In genomic region chr10:98446121-98446655, GRCh38 we compare ENCODE assay signal across 8 cellular contexts. TPM values are rescaled to one million over a fixed set of nuclear protein-coding genes. Genes with fewer than 3 reads are reported as not detected.
DNase-seq lines count a peak whose midpoint lies in the region; ATAC-seq, FAIRE-seq and TF ChIP-seq lines count a peak whose summit lies in the region.

No MANE protein-coding gene starts in this region.

- H3K27me3 Mint-ChIP-seq in CD14-positive monocyte (ENCODE audit: low read depth in 3 of 3), result peaks cover 1 to 12% (median 2%) of the 10 kb centered on the region in 3 donors

- H3K4me1 ChIP-seq in effector memory CD4-positive, alpha-beta T cell (ENCODE audit: control insufficient read depth, insufficient read depth, low read length, poor library complexity, severe bottlenecking), result peaks cover 5% of the 10 kb centered on the region
- no peaks in the 10 kb centered on the region for H3K4me1 ChIP-seq in mesodermal cell (ENCODE audit: control insufficient read depth, insufficient read depth, low read length, poor library complexity, severe bottlenecking)
- H3K4me1 ChIP-seq in stomach, result peaks cover 3 to 48% (median 26%) of the 10 kb centered on the region in 4 donors

- H3K9me3 Mint-ChIP-seq in CD14-positive monocyte, result peaks cover 0 to 6% (median 0%) of the 10 kb centered on the region in 7 donors

- ATAC-seq in GM19452 (IDR thresholded peaks at IDR 0.05; ENCODE audit: unreplicated experiment) (peak; percentile 14), HG03469 (IDR thresholded peaks at IDR 0.05; ENCODE audit: unreplicated experiment) (peak; percentile 13)

- H3K27ac ChIP-seq in effector memory CD4-positive, alpha-beta T cell (ENCODE audit: insufficient read depth, low read length, poor library complexity, severe bottlenecking), result peak overlapping the region; percentile 77
- H3K27ac ChIP-seq in mesodermal cell (ENCODE audit: low read depth, low read length, severe bottlenecking) (peak overlapping the region; percentile 59), stomach (peak overlapping the region; percentile 88 to 99 (median 92))

- TF ChIP-seq CTCF in CD14-positive monocyte (IDR thresholded peaks at IDR 0.05), result no peak
- TF ChIP-seq CTCF in stomach (IDR thresholded peaks at IDR 0.05), result no peak

- peak overlapping the region; percentile 92 to 95 for H3K4me3 Mint-ChIP-seq in CD14-positive monocyte

- no peak for TF ChIP-seq POLR2A in stomach (IDR thresholded peaks at IDR 0.05)

- no peak for FAIRE-seq in HTR-8/SVneo (lab: Jason Lieb, UNC)

- H3K9me3 ChIP-seq in effector memory CD4-positive, alpha-beta T cell (ENCODE audit: control insufficient read depth, low read length), result no peaks in the 10 kb centered on the region
- no peaks in the 10 kb centered on the region for H3K9me3 ChIP-seq in mesodermal cell (ENCODE audit: control insufficient read depth, low read length)
- no peaks in the 10 kb centered on the region for H3K9me3 ChIP-seq in stomach

- H3K27ac Mint-ChIP-seq in CD14-positive monocyte, result peak overlapping the region; percentile 88 to 96 (median 93)

- H3K36me3 ChIP-seq in effector memory CD4-positive, alpha-beta T cell (ENCODE audit: control insufficient read depth, insufficient read depth, low read length), result peaks cover 29% of the 10 kb centered on the region
- H3K36me3 ChIP-seq in mesodermal cell (ENCODE audit: control insufficient read depth, insufficient read depth, low read length), result peaks cover 36% of the 10 kb centered on the region
- H3K36me3 ChIP-seq in stomach, result peaks cover 26 to 43% (median 42%) of the 10 kb centered on the region in 4 donors

- intact Hi-C loops in CD14-positive monocyte (cut with micrococcal nuclease), result no loop called here
- intact Hi-C loops in stomach (cut with DNase I; ENCODE audit: low total_unique reads), result no loop called here

- no peak for DNase-seq in CD14-positive monocyte (ENCODE audit: low spot score)
- DNase-seq in UCSD-AML1 (lab: John Stamatoyannopoulos, UW; ENCODE audit: unreplicated experiment), result peak; percentile 61
- peak in 1 of 3 donors; percentile 17 for DNase-seq in effector memory CD4-positive, alpha-beta T cell
- DNase-seq in stomach, result peak; percentile 35
- no peak for DNase-seq in HTR-8/SVneo (ENCODE audit: insufficient read length, low spot score)

- peaks cover 38 to 43% of the 10 kb centered on the region in 2 donors for H3K36me3 Mint-ChIP-seq in CD14-positive monocyte

- H3K4me3 ChIP-seq in effector memory CD4-positive, alpha-beta T cell (ENCODE audit: insufficient read depth, low read depth, low read length, poor library complexity, severe bottlenecking), result peak overlapping the region; percentile 93
- H3K4me3 ChIP-seq in mesodermal cell (ENCODE audit: extremely low read depth, insufficient read depth, low read length, poor library complexity, severe bottlenecking) (peak overlapping the region; percentile 68), stomach (peak overlapping the region; percentile 73 to 93 (median 82))

- peaks cover 43% of the 10 kb centered on the region for H3K4me1 Mint-ChIP-seq in CD14-positive monocyte

- no peaks in the 10 kb centered on the region for H3K27me3 ChIP-seq in effector memory CD4-positive, alpha-beta T cell (replicated peaks; ENCODE audit: control insufficient read depth, insufficient read depth, low read length, poor library complexity, severe bottlenecking)
- H3K27me3 ChIP-seq in stomach, result no peaks in the 10 kb centered on the region

- TF ChIP-seq EP300 in stomach (IDR thresholded peaks at IDR 0.05), result no peak

- 26 to 32% methylated on average over 15 to 17 of the region's 28 CpGs for whole genome bisulfite sequencing in mesodermal cell (ENCODE audit: insufficient coverage in 2 of 2), 2 experiments
- 1 to 3% (median 2%) methylated on average over 16 to 28 of the region's 28 CpGs for WGBS in stomach, 5 donors

RNA-seq across cellular contexts. Expression of gene HPS1, which starts 0.5 kb away (rescaled TPM):
- 10 to 100 TPM; 73.0 to 85.2 TPM for polyA plus RNA-seq in CD14-positive monocyte
- 31.4 TPM for polyA plus RNA-seq in mesodermal cell (2013, experiment 1 of 2)
- polyA plus RNA-seq in mesodermal cell (2013, experiment 2 of 2), result 28.4 TPM
- total RNA-seq in stomach, result 100 to 1,000 TPM in 2 of 5 donors, 10 to 100 TPM in 3; 15.1 to 140 (median 89.1) TPM
- polyA plus RNA-seq in stomach, result 10 to 100 TPM; 30.7 to 49.8 (median 37.3) TPM

RNA-seq across cellular contexts. Expression of gene PYROXD2, which starts 31.2 kb away (rescaled TPM):
- under 1 TPM; 0.27 to 1.00 TPM for polyA plus RNA-seq in CD14-positive monocyte
- 16.0 TPM for polyA plus RNA-seq in mesodermal cell (2013, experiment 1 of 2)
- 9.9 TPM for polyA plus RNA-seq in mesodermal cell (2013, experiment 2 of 2)
- 10 to 100 TPM in 3 of 5 donors, 1 to 10 TPM in 2; 3.5 to 33.5 (median 13.2) TPM for total RNA-seq in stomach
- polyA plus RNA-seq in stomach, result 1 to 10 TPM; 2.4 to 9.7 (median 3.5) TPM

Comparison
In these comparisons a context has a peak if more than half of its experiments do, and no peak if none do; other contexts are left out.
1. DNase-seq: peak in UCSD-AML1 (single experiment) and stomach (single experiment); none in CD14-positive monocyte (single experiment) and HTR-8/SVneo (single experiment).
2. Peak in every context shown above with its lines, with median percentiles within 50 percentile points of each other: H3K27ac ChIP-seq and H3K4me3 ChIP-seq.